In genomic region chr6:148969679-148970078, GRCh38 we compare ENCODE assay signal across 11 cellular contexts.
A peak's percentile ranks its signal among the peaks of the same experiment; 100 is the strongest.
DNase-seq lines count a peak whose midpoint lies in the region; ATAC-seq, FAIRE-seq and TF ChIP-seq lines count a peak whose summit lies in the region.
"Had no signal": no experiment of that assay in that cellular context is flagged by ENCODE, and none has a peak within 500 bp of the region (broad histone marks: within the 10 kb centered on the region; RNA-seq: fewer than 3 reads in every experiment).

No MANE protein-coding gene starts in this region.

- WGBS in lower leg skin, 2 donors: 85 to 86% methylated on average over 10 of the region's 10 CpGs

- no peak for FAIRE-seq in bronchial epithelial cell (lab: Jason Lieb, UNC)
- FAIRE-seq: HTR-8/SVneo had no signal

- TF ChIP-seq POLR2A in lower leg skin (IDR thresholded peaks at IDR 0.05): no peak

- peaks cover 2% of the 10 kb centered on the region for H3K27me3 ChIP-seq in bronchial epithelial cell (ENCODE audit: control insufficient read depth, insufficient read depth, low read length)
- H3K27me3 ChIP-seq: cardiac muscle cell had no signal

- DNase-seq in COLO668 (lab: John Stamatoyannopoulos, UW; ENCODE audit: unreplicated experiment): peak; percentile 74
- DNase-seq in NCI-H1930 (lab: John Stamatoyannopoulos, UW): peak; percentile 39 to 59
- peak; percentile 30 for DNase-seq in bronchial epithelial cell (ENCODE audit: low read depth)
- DNase-seq in lower leg skin (ENCODE audit: low spot score in 2 of 2): peak; percentile 50 to 88
- no peak for DNase-seq in HuH-7.5 (ENCODE audit: low spot score)
- DNase-seq: stomach had no signal

- TF ChIP-seq CTCF in bronchial epithelial cell (IDR thresholded peaks at IDR 0.05; ENCODE audit: insufficient read depth, low read length, severe bottlenecking) (no peak), lower leg skin (IDR thresholded peaks at IDR 0.05) (no peak)

- H3K4me3 ChIP-seq in bronchial epithelial cell (ENCODE audit: low read depth, low read length) (no peak overlapping the region), lower leg skin (ENCODE audit: low read depth, poor library complexity, severe bottlenecking) (no peak overlapping the region)
- H3K4me3 ChIP-seq: cardiac muscle cell, stomach had no signal

- no peaks in the 10 kb centered on the region for H3K36me3 ChIP-seq in bronchial epithelial cell (ENCODE audit: control insufficient read depth, insufficient read depth, low read length)
- H3K36me3 ChIP-seq: cardiac muscle cell had no signal

- ATAC-seq in GM19035 (IDR thresholded peaks at IDR 0.05; ENCODE audit: unreplicated experiment): no peak
- no peak for ATAC-seq in HG02763 (IDR thresholded peaks at IDR 0.05; ENCODE audit: unreplicated experiment)
- no peak for ATAC-seq in GM21825 (IDR thresholded peaks at IDR 0.05; ENCODE audit: unreplicated experiment)

- intact Hi-C loops in lower leg skin (cut with DNase I; ENCODE audit: low total_unique reads): no loop called here
